Comparison of ENCODE assay signal across 12 cellular contexts in the genomic region with DNA sequence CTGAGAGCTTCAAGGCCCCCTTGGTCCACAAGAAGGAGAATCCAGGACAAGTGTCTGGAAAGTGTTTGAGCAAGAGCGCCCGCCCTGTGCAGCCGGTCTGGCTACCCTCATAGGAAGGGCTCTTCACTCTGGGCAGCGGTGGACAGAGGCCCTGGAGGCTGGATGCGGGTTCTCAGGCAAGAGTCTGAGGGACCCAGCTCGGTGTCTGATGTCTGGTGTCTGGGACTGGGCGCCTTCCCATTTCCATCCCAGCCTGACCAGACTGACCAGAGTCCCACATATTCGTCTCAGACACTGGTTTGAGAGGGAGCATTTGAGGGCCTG. TPM values are rescaled to one million over a fixed set of nuclear protein-coding genes. Genes with fewer than 3 reads are reported as not detected.
DNase-seq lines count a peak whose midpoint lies in the region; ATAC-seq and TF ChIP-seq lines count a peak whose summit lies in the region.
"Had no signal": no experiment of that assay in that cellular context is flagged by ENCODE, and none has a peak within 500 bp of the region (broad histone marks: within the 10 kb centered on the region; RNA-seq: fewer than 3 reads in every experiment).

No MANE protein-coding gene starts in this region.

- no peak overlapping the region for H3K4me3 ChIP-seq in HL-60 (replicated peaks; ENCODE audit: insufficient read depth, low read length)
- H3K4me3 ChIP-seq in stomach: no peak overlapping the region

- H3K27ac ChIP-seq in HL-60 (replicated peaks) (peak overlapping the region; percentile 42), layer of hippocampus (ENCODE audit: low read depth, low read length) (peak overlapping the region; percentile 70), stomach (peak overlapping the region in 4 of 5 donors; percentile 2 to 68 (median 64))

- TSS peak; percentile 43 for BruUV-seq in MCF 10A (replicated peaks; lab: Mats Ljungman, UMichigan)

- CTCF ChIA-PET in MCF 10A (lab: Yijun Ruan, JAX): interaction anchor here (1.0 to 1.8 kb wide), 3 partner anchors 11 to 100 kb away, joined by 3 to 15 read pairs (median 7); no protein-coding TSS in a partner anchor

- no peak for TF ChIP-seq EP300 in stomach (IDR thresholded peaks at IDR 0.05)

- no peaks in the 10 kb centered on the region for H3K36me3 ChIP-seq in stomach

- no peak for TF ChIP-seq POLR2A in stomach (IDR thresholded peaks at IDR 0.05)

- H3K27ac Mint-ChIP-seq in MCF 10A (ENCODE audit: low read depth, unreplicated experiment): peak overlapping the region; percentile 78

- no peaks in the 10 kb centered on the region for H3K9me3 ChIP-seq in stomach

- DNase-seq in HL-60 (ENCODE audit: low read depth in 1 of 2, low spot score in 1 of 2): no peak
- DNase-seq in MCF 10A (ENCODE audit: unreplicated experiment): no peak
- DNase-seq in stomach: no peak
- DNase-seq in NCI-H1436 treated with DMSO at 0.1 percent for 48 hours (lab: John Stamatoyannopoulos, UW): no peak
- no peak for DNase-seq in activated CD4-positive, CD25-positive, alpha-beta regulatory T cell treated with anti-CD3 and anti-CD28 coated beads, Interleukin-2, amount 50 U/mL, for 72 hours
- DNase-seq: activated CD4-positive, alpha-beta T cell treated with anti-CD3 and anti-CD28 coated beads, Interleukin-2, amount 50 U/mL, for 1 hour; DND-41; occipital lobe; RPMI8226 had no signal

- H3K27me3 Mint-ChIP-seq in MCF 10A (ENCODE audit: insufficient read depth, unreplicated experiment): no peaks in the 10 kb centered on the region

- H3K4me1 ChIP-seq in stomach: peaks cover 59 to 95% (median 74%) of the 10 kb centered on the region in 4 donors

- H3K9me3 Mint-ChIP-seq in MCF 10A (ENCODE audit: unreplicated experiment): no peaks in the 10 kb centered on the region

- H3K27me3 ChIP-seq in HL-60 (ENCODE audit: insufficient read depth, poor library complexity, severe bottlenecking) (no peaks in the 10 kb centered on the region), layer of hippocampus (ENCODE audit: control insufficient read depth, insufficient read depth, low read length) (no peaks in the 10 kb centered on the region), stomach (no peaks in the 10 kb centered on the region)

- intact Hi-C loops in MCF 10A (cut with micrococcal nuclease) (loop anchor here (5.0 to 10.0 kb wide), 2 partner anchors 39 to 213 kb away; a partner anchor contains a TSS), stomach (cut with DNase I; ENCODE audit: low total_unique reads) (no loop called here)

- H3K4me3 Mint-ChIP-seq in MCF 10A (ENCODE audit: unreplicated experiment): peak overlapping the region; percentile 60

- peaks cover 68% of the 10 kb centered on the region for H3K4me1 Mint-ChIP-seq in MCF 10A (ENCODE audit: insufficient read depth, unreplicated experiment)

- POLR2A ChIA-PET in MCF 10A (lab: Yijun Ruan, JAX): interaction anchor here (0.6 to 10.6 kb wide), 20 partner anchors 9 to 344 kb away, joined by 3 to 282 read pairs (median 5); no protein-coding TSS in a partner anchor

- H3K36me3 Mint-ChIP-seq in MCF 10A (ENCODE audit: insufficient read depth, unreplicated experiment): peaks cover 25% of the 10 kb centered on the region

- TF ChIP-seq CTCF in HL-60 (IDR thresholded peaks at IDR 0.05; ENCODE audit: insufficient read depth, low read length) (no peak), MCF 10A (IDR thresholded peaks at IDR 0.05; ENCODE audit: unreplicated experiment) (no peak), stomach (IDR thresholded peaks at IDR 0.05) (no peak)

- WGBS in stomach, 5 donors: 85 to 96% (median 91%) methylated on average over 7 to 8 of the region's 8 CpGs; no CpG with 5 or more reads in 1 of the 5 donors

- ATAC-seq in GM18511 (IDR thresholded peaks at IDR 0.05; ENCODE audit: unreplicated experiment) (no peak), HG03108 (IDR thresholded peaks at IDR 0.05; ENCODE audit: unreplicated experiment) (no peak)

RNA-seq across cellular contexts. Expression of a gene that starts 59.8 kb away (rescaled TPM):
- total RNA-seq in MCF 10A (2022) (126 and 134 TPM in 2 replicates), stomach (10 to 100 TPM; 32.7 to 60.9 (median 54.5) TPM)
- 10 to 100 TPM; 42.6 to 48.0 (median 43.7) TPM for polyA plus RNA-seq in stomach
